In the genomic region with DNA sequence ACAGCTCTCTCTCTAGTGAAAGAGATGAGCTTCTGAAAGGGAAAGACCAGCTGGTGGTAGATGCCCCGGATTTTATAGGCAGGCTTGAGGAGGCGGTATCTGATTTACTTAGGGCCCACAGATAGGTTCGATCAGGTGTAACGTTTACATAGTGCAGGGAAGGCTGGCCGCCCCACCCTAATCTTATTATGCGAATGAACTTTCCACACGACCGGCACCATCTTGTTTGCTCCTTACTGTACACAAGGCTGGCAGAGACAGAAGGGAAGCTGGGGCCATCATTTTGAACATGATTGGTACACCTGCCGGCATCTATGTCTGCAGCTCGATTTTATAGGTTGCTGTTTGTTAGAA, we compare ENCODE assay signal across 14 cellular contexts.
"Had no signal": no experiment of that assay in that cellular context is flagged by ENCODE, and none has a peak within 500 bp of the region (broad histone marks: within the 10 kb centered on the region; RNA-seq: fewer than 3 reads in every experiment).

No MANE protein-coding gene starts in this region.

- H3K36me3 ChIP-seq: adrenal gland, breast epithelium, lower lobe of right lung, spleen, thyroid gland had no signal

- H3K9me3 ChIP-seq: adrenal gland, breast epithelium, lower lobe of right lung, thyroid gland had no signal

- ATAC-seq: activated CD4-positive, CD25-positive, alpha-beta regulatory T cell treated with anti-CD3 and anti-CD28 coated beads, Interleukin-2, amount 50 U/mL, for 24 hours; lower lobe of right lung had no signal

- H3K27me3 ChIP-seq: adrenal gland, breast epithelium, spleen, thyroid gland had no signal

- H3K4me3 Mint-ChIP-seq: nephron had no signal

- H3K27ac ChIP-seq: adrenal gland, breast epithelium, coronary artery, lower lobe of right lung, spleen, thyroid gland had no signal

- H3K4me3 ChIP-seq: adrenal gland, breast epithelium, coronary artery, lower lobe of right lung, spleen, thyroid gland had no signal

- H3K27ac Mint-ChIP-seq: nephron had no signal

- H3K4me1 ChIP-seq: adrenal gland, breast epithelium, lower lobe of right lung had no signal

- DNase-seq: activated CD4-positive, alpha-beta T cell treated with anti-CD3 and anti-CD28 coated beads, Interleukin-2, amount 50 U/mL, for 1 hour; activated gamma-delta T cell treated with Interleukin-2 at 50 U/mL for 16 hours; adrenal gland; hypothalamus; lower lobe of right lung; nucleus accumbens; posterior cingulate gyrus; retina; spleen; thyroid gland had no signal
